11 cellular contexts compared by ENCODE assay signal in genomic region chr7:95395755-95396135, GRCh38. TPM values are rescaled to one million over a fixed set of nuclear protein-coding genes. Genes with fewer than 3 reads are reported as not detected.
DNase-seq lines count a peak whose midpoint lies in the region; ATAC-seq, FAIRE-seq and TF ChIP-seq lines count a peak whose summit lies in the region.
"Had no signal": no experiment of that assay in that cellular context is flagged by ENCODE, and none has a peak within 500 bp of the region (broad histone marks: within the 10 kb centered on the region; RNA-seq: fewer than 3 reads in every experiment).

No MANE protein-coding gene starts in this region.

- peaks cover 0 to 5% (median 0%) of the 10 kb centered on the region in 3 donors for H3K27me3 ChIP-seq in psoas muscle (ENCODE audit: insufficient read depth in 3 of 3, low read length in 2 of 3)

- no peaks in the 10 kb centered on the region for H3K4me1 ChIP-seq in psoas muscle

- H3K27me3 Mint-ChIP-seq in endothelial cell (ENCODE audit: unreplicated experiment), result peaks cover 6% of the 10 kb centered on the region

- H3K36me3 Mint-ChIP-seq in endothelial cell (ENCODE audit: low read depth, unreplicated experiment), result peaks cover 16% of the 10 kb centered on the region

- peak overlapping the region; percentile 82 for H3K27ac Mint-ChIP-seq in endothelial cell (ENCODE audit: unreplicated experiment)

- intact Hi-C loops in psoas muscle (cut with DNase I), result no loop called here

- POLR2A ChIA-PET in GM10248 (lab: Yijun Ruan, JAX), result no interaction called here

- CTCF ChIA-PET in GM10248 (lab: Yijun Ruan, JAX), result interaction anchor here (1.0 to 3.5 kb wide), 4 partner anchors 11 to 81 kb away, joined by 3 to 12 read pairs (median 8); no protein-coding TSS in a partner anchor

- peaks cover 44% of the 10 kb centered on the region for H3K4me1 Mint-ChIP-seq in endothelial cell (ENCODE audit: unreplicated experiment)

- no peaks in the 10 kb centered on the region for H3K9me3 Mint-ChIP-seq in endothelial cell (ENCODE audit: unreplicated experiment)

- H3K9me3 ChIP-seq in psoas muscle, result no peaks in the 10 kb centered on the region

- TF ChIP-seq CTCF in GM12864 (IDR thresholded peaks at IDR 0.05; ENCODE audit: low read depth, low read length, missing control alignments), result no peak
- no peak for TF ChIP-seq CTCF in endothelial cell (IDR thresholded peaks at IDR 0.05; ENCODE audit: unreplicated experiment)
- TF ChIP-seq CTCF in psoas muscle (IDR thresholded peaks at IDR 0.05), result no peak
- TF ChIP-seq CTCF in GM10248 (IDR thresholded peaks at IDR 0.05; ENCODE audit: control extremely low read depth, extremely low read depth, low read depth, missing control alignments), result no peak

- H3K4me3 ChIP-seq in GM12864 (ENCODE audit: low read depth, low read length) (peak overlapping the region; percentile 47), psoas muscle (peak overlapping the region; percentile 64)

- H3K27ac ChIP-seq in psoas muscle, result no peak overlapping the region
- H3K27ac ChIP-seq: VCaP had no signal

- ATAC-seq in psoas muscle, result no peak
- ATAC-seq: PC-3 had no signal

- WGBS in psoas muscle, 3 donors, result 79 to 85% (median 80%) methylated on average over 11 of the region's 11 CpGs

- no peak for FAIRE-seq in GM19239 (lab: Jason Lieb, UNC)

- DNase-seq in GM12864 (ENCODE audit: low read depth) (no peak), NCI-H2227 (lab: John Stamatoyannopoulos, UW; ENCODE audit: unreplicated experiment) (peak; percentile 47), endothelial cell (ENCODE audit: low spot score) (no peak), psoas muscle (no peak), GM19239 (ENCODE audit: insufficient read length, low spot score) (no peak), cerebellar nuclear complex (lab: John Stamatoyannopoulos, UW) (no peak), GM10248 (ENCODE audit: extremely low spot score) (no peak)
- DNase-seq: NCI-H1105, PC-3 had no signal

- H3K4me3 Mint-ChIP-seq in endothelial cell (ENCODE audit: unreplicated experiment), result peak overlapping the region; percentile 91

- no peaks in the 10 kb centered on the region for H3K36me3 ChIP-seq in psoas muscle (ENCODE audit: insufficient read depth in 1 of 2, low read depth in 1 of 2)

RNA-seq across cellular contexts. Expression of gene PON3, which starts 0.4 kb away (rescaled TPM):
- total RNA-seq in endothelial cell (ENCODE audit: unreplicated experiment) (50.9 TPM), psoas muscle (under 1 TPM; 0.30 to 0.50 (median 0.46) TPM)
- polyA plus RNA-seq in psoas muscle, result under 1 TPM in 2 of 3 donors, not detected in 1; 0.43 to 0.48 TPM
- total RNA-seq: Daoy, PC-3 had no signal

RNA-seq across cellular contexts. Expression of gene PON2, which starts 39.1 kb away (rescaled TPM):
- total RNA-seq in endothelial cell (ENCODE audit: unreplicated experiment), result 158 TPM
- 10 to 100 TPM; 12.1 to 21.9 (median 15.9) TPM for total RNA-seq in psoas muscle
- polyA plus RNA-seq in psoas muscle, result 10 to 100 TPM; 10.8 to 25.2 (median 11.3) TPM

Comparison
In these comparisons a context has a peak if more than half of its experiments do, and no peak if none do; other contexts are left out.
1. RNA of gene PON3, which starts 0.4 kb away (total RNA-seq): 50.9 TPM in endothelial cell (single experiment); 0.30 to 0.50 TPM in psoas muscle; every median in the first group is over 10 times any median in the second.